ENCODE assay signal across 1 cellular context in the genomic region with DNA sequence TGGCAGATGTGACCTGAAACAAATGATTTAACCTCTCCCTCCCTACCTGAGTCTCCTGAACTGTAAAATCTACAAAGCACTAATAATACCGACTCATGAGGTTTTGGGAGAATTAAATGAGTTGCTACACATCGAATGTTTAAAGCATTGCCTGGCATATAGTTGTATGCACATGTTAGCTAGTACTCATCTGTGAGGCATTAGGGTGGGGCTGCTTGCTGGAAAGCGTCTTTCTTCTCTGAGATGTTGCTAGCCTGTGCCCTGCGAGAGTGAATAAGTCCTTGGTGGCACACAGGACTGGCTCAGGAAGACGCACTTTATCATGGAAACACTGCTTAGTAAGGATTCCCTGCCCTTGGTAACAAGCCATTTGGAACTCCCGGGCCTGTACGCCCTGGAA.
TF ChIP-seq lines count a peak whose summit lies in the region.

No MANE protein-coding gene starts in this region.

TF ChIP-seq in endothelial cell of umbilical vein, 7 proteins besides CTCF, POLR2A, EP300 and RAD21:
- no peak for TF ChIP-seq GATA2 (IDR thresholded peaks at IDR 0.05; ENCODE audit: insufficient read depth, insufficient read length, low read depth, low read length)
- TF ChIP-seq EZH2 (IDR thresholded peaks at IDR 0.05; ENCODE audit: borderline replicate concordance, low read depth, low read length, severe bottlenecking), result no peak
- no peak for TF ChIP-seq FOS (IDR thresholded peaks at IDR 0.05; ENCODE audit: borderline replicate concordance, insufficient read depth, low read length)
- no peak for TF ChIP-seq JUN (IDR thresholded peaks at IDR 0.05; ENCODE audit: borderline replicate concordance, insufficient read depth, insufficient read length, low read depth)
- TF ChIP-seq, protein P1, sequence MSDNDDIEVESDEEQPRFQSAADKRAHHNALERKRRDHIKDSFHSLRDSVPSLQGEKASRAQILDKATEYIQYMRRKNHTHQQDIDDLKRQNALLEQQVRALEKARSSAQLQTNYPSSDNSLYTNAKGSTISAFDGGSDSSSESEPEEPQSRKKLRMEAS (IDR thresholded peaks at IDR 0.05; ENCODE audit: insufficient read depth, insufficient read length), result no peak
- no peak for TF ChIP-seq MYC (IDR thresholded peaks at IDR 0.05; ENCODE audit: low read depth, low read length)
- TF ChIP-seq POLR2AphosphoS5 (IDR thresholded peaks at IDR 0.05; ENCODE audit: insufficient read depth, low read depth, low read length), result no peak
TF ChIP-seq in endothelial cell of umbilical vein: peak in this region for 0.
